In genomic region chr7:124536156-124536762, GRCh38 we compare ENCODE assay signal across 30 cellular contexts.
DNase-seq lines count a peak whose midpoint lies in the region; FAIRE-seq and TF ChIP-seq lines count a peak whose summit lies in the region.
"Had no signal": no experiment of that assay in that cellular context is flagged by ENCODE, and none has a peak within 500 bp of the region (broad histone marks: within the 10 kb centered on the region; RNA-seq: fewer than 3 reads in every experiment).

No MANE protein-coding gene starts in this region.

- H3K27ac ChIP-seq in endothelial cell of umbilical vein (ENCODE audit: insufficient read depth, low read depth, low read length): no peak overlapping the region
- H3K27ac ChIP-seq: C4-2B, coronary artery, lower lobe of right lung, pancreas, right atrium auricular region, testis, uterus had no signal

- peaks cover 67% of the 10 kb centered on the region for H3K4me1 Mint-ChIP-seq in osteocyte (ENCODE audit: unreplicated experiment)
- no peaks in the 10 kb centered on the region for H3K4me1 Mint-ChIP-seq in activated CD4-positive, alpha-beta memory T cell treated with anti-CD3 and anti-CD28 coated beads, Interleukin-2, amount 10 ng/mL, durations not matched to agents 7 days and 5 days
- H3K4me1 Mint-ChIP-seq: activated B cell treated with CpG ODN at 0.5 μM for 24 hours; activated T-helper 17 cell treated with anti-CD3 and anti-CD28 coated beads, Interleukin-2, amount 50 U/mL, for 72 hours; brain; nephron progenitor cell had no signal

- POLR2A ChIA-PET in endothelial cell of umbilical vein (lab: Charles Lee): no interaction called here
- POLR2A ChIA-PET in activated CD4-positive, alpha-beta memory T cell treated with anti-CD3 and anti-CD28 coated beads, Interleukin-2, amount 10 ng/mL, durations not matched to agents 7 days and 5 days (lab: Charles Lee): no interaction called here

- no peak overlapping the region for H3K4me3 Mint-ChIP-seq in osteocyte (ENCODE audit: unreplicated experiment)
- no peak overlapping the region for H3K4me3 Mint-ChIP-seq in activated CD4-positive, alpha-beta memory T cell treated with anti-CD3 and anti-CD28 coated beads, Interleukin-2, amount 10 ng/mL, durations not matched to agents 7 days and 5 days
- H3K4me3 Mint-ChIP-seq: activated B cell treated with CpG ODN at 0.5 μM for 24 hours; activated naive CD8-positive, alpha-beta T cell; activated T-helper 17 cell treated with anti-CD3 and anti-CD28 coated beads, Interleukin-2, amount 50 U/mL, for 72 hours; brain; nephron progenitor cell had no signal

- peaks cover 16% of the 10 kb centered on the region for H3K9me3 Mint-ChIP-seq in osteocyte (ENCODE audit: unreplicated experiment)
- H3K9me3 Mint-ChIP-seq in activated CD4-positive, alpha-beta memory T cell treated with anti-CD3 and anti-CD28 coated beads, Interleukin-2, amount 10 ng/mL, durations not matched to agents 7 days and 5 days: peaks cover 3% of the 10 kb centered on the region
- H3K9me3 Mint-ChIP-seq: activated B cell treated with CpG ODN at 0.5 μM for 24 hours; activated T-helper 17 cell treated with anti-CD3 and anti-CD28 coated beads, Interleukin-2, amount 50 U/mL, for 72 hours; brain; nephron progenitor cell had no signal

- H3K27me3 ChIP-seq in endothelial cell of umbilical vein (ENCODE audit: control insufficient read depth in 2 of 2, insufficient read depth in 2 of 2, low read length in 2 of 2): no peaks in the 10 kb centered on the region
- H3K27me3 ChIP-seq: pancreas, right atrium auricular region, testis, uterus had no signal

- peaks cover 4% of the 10 kb centered on the region for H3K36me3 Mint-ChIP-seq in osteocyte (ENCODE audit: unreplicated experiment)
- no peaks in the 10 kb centered on the region for H3K36me3 Mint-ChIP-seq in activated CD4-positive, alpha-beta memory T cell treated with anti-CD3 and anti-CD28 coated beads, Interleukin-2, amount 10 ng/mL, durations not matched to agents 7 days and 5 days (ENCODE audit: low read depth)
- H3K36me3 Mint-ChIP-seq: activated naive CD8-positive, alpha-beta T cell; brain had no signal

- H3K36me3 ChIP-seq in endothelial cell of umbilical vein (ENCODE audit: control insufficient read depth in 2 of 2, extremely low read depth in 1 of 2, insufficient read depth in 2 of 2, low read length in 2 of 2): no peaks in the 10 kb centered on the region
- H3K36me3 ChIP-seq: lower lobe of right lung, pancreas, right atrium auricular region, uterus had no signal

- FAIRE-seq in endothelial cell of umbilical vein (lab: Jason Lieb, UNC): no peak
- FAIRE-seq: D721Med, G401.6, GM18507, pancreas had no signal

- intact Hi-C loops in endothelial cell of umbilical vein (cut with micrococcal nuclease): no loop called here

- H3K4me3 ChIP-seq in endothelial cell of umbilical vein (replicated peaks in 1 of 3; ENCODE audit: insufficient read depth in 1 of 3, low read depth in 1 of 3, low read length in 3 of 3): no peak overlapping the region
- H3K4me3 ChIP-seq: coronary artery, lower lobe of right lung, pancreas, right atrium auricular region, testis, uterus had no signal

- no peaks in the 10 kb centered on the region for H3K27me3 Mint-ChIP-seq in osteocyte (ENCODE audit: unreplicated experiment)
- H3K27me3 Mint-ChIP-seq in activated CD4-positive, alpha-beta memory T cell treated with anti-CD3 and anti-CD28 coated beads, Interleukin-2, amount 10 ng/mL, durations not matched to agents 7 days and 5 days: no peaks in the 10 kb centered on the region
- H3K27me3 Mint-ChIP-seq: activated B cell treated with CpG ODN at 0.5 μM for 24 hours; activated naive CD8-positive, alpha-beta T cell; activated T-helper 17 cell treated with anti-CD3 and anti-CD28 coated beads, Interleukin-2, amount 50 U/mL, for 72 hours; brain had no signal

- no peak overlapping the region for H3K4me2 ChIP-seq in endothelial cell of umbilical vein (ENCODE audit: insufficient read depth, low read length)

- H3K27ac Mint-ChIP-seq in osteocyte (ENCODE audit: unreplicated experiment): peak overlapping the region; percentile 84
- no peak overlapping the region for H3K27ac Mint-ChIP-seq in activated CD4-positive, alpha-beta memory T cell treated with anti-CD3 and anti-CD28 coated beads, Interleukin-2, amount 10 ng/mL, durations not matched to agents 7 days and 5 days
- H3K27ac Mint-ChIP-seq: activated B cell treated with CpG ODN at 0.5 μM for 24 hours; activated naive CD8-positive, alpha-beta T cell; activated T-helper 17 cell treated with anti-CD3 and anti-CD28 coated beads, Interleukin-2, amount 50 U/mL, for 72 hours; brain; nephron progenitor cell had no signal

- no peaks in the 10 kb centered on the region for H4K20me1 ChIP-seq in endothelial cell of umbilical vein (replicated peaks; ENCODE audit: control insufficient read depth, extremely low read depth, insufficient read depth, low read length)

- BruUV-seq in endothelial cell of umbilical vein (replicated peaks; lab: Mats Ljungman, UMichigan): no TSS peak

- TF ChIP-seq POLR2A in endothelial cell of umbilical vein (IDR thresholded peaks at IDR 0.05; ENCODE audit: low read depth, low read length): no peak

- no peaks in the 10 kb centered on the region for H3K9me3 ChIP-seq in endothelial cell of umbilical vein (replicated peaks; ENCODE audit: control insufficient read depth, insufficient read depth, low read length)
- H3K9me3 ChIP-seq: lower lobe of right lung, pancreas, right atrium auricular region, testis, uterus had no signal

- CTCF ChIA-PET in endothelial cell of umbilical vein (lab: Charles Lee): no interaction called here
- CTCF ChIA-PET in activated CD4-positive, alpha-beta memory T cell treated with anti-CD3 and anti-CD28 coated beads, Interleukin-2, amount 10 ng/mL, durations not matched to agents 7 days and 5 days (lab: Charles Lee): no interaction called here

- H3K79me2 ChIP-seq in endothelial cell of umbilical vein (ENCODE audit: control insufficient read depth, insufficient read depth, low read length): no peaks in the 10 kb centered on the region

- TF ChIP-seq CTCF in endothelial cell of umbilical vein (IDR thresholded peaks at IDR 0.05; ENCODE audit: extremely low read depth in 1 of 2, insufficient read depth in 1 of 2, low read depth in 1 of 2, low read length in 2 of 2): no peak
- no peak for TF ChIP-seq CTCF in osteocyte (IDR thresholded peaks at IDR 0.05)

- H3K4me1 ChIP-seq in endothelial cell of umbilical vein (ENCODE audit: control insufficient read depth, extremely low read depth, insufficient read depth, low read length): no peaks in the 10 kb centered on the region
- H3K4me1 ChIP-seq: lower lobe of right lung, right atrium auricular region, testis, uterus had no signal

- dilution Hi-C loops in endothelial cell of umbilical vein (cut with MboI; ENCODE audit: extremely low pct_ligation_motif_present, low sequenced_read_pairs): no loop called here

- H3K9ac ChIP-seq in endothelial cell of umbilical vein (replicated peaks; ENCODE audit: extremely low read depth, insufficient read depth, low read length): no peak overlapping the region

- H2AFZ ChIP-seq in endothelial cell of umbilical vein (ENCODE audit: low read depth, low read length): no peak overlapping the region

- DNase-seq in EL: peak; percentile 57
- DNase-seq in RPMI7951 (ENCODE audit: low read depth): peak; percentile 9
- DNase-seq in endothelial cell of umbilical vein (ENCODE audit: low read depth, low spot score): peak; percentile 8
- no peak for DNase-seq in osteocyte (ENCODE audit: extremely low spot score, unreplicated experiment)
- no peak for DNase-seq in NCI-H526 treated with DMSO at 0.1 percent for 48 hours (lab: John Stamatoyannopoulos, UW)
- DNase-seq in HUDEP-2 (lab: John Stamatoyannopoulos, UW; ENCODE audit: unreplicated experiment in 76 of 76): no peak
- DNase-seq in activated CD4-positive, alpha-beta memory T cell treated with anti-CD3 and anti-CD28 coated beads, Interleukin-2, amount 10 ng/mL, durations not matched to agents 7 days and 5 days: no peak
- DNase-seq: activated B cell treated with CpG ODN at 0.5 μM for 24 hours; activated CD4-positive, alpha-beta T cell treated with anti-CD3 and anti-CD28 coated beads, Interleukin-2, amount 50 U/mL, for 4 hours; activated CD8-positive, alpha-beta memory T cell treated with anti-CD3 and anti-CD28 coated beads, Interleukin-2, amount 50 U/mL, for 4 hours; GOT3; islet precursor cell; lower lobe of right lung; NCI-H187; NCI-H226; NCI-H774; nephron progenitor cell; pancreas; stimulated activated naive CD4-positive, alpha-beta T cell treated with Interleukin-2 at 50 U/mL for 16 hours; testis; uterus had no signal

- no peaks in the 10 kb centered on the region for H3K9me1 ChIP-seq in endothelial cell of umbilical vein (replicated peaks; ENCODE audit: control insufficient read depth, extremely low read depth, insufficient read depth, low read length)

TF ChIP-seq in endothelial cell of umbilical vein, 7 proteins besides CTCF, POLR2A, EP300 and RAD21:
- TF ChIP-seq, protein P1, sequence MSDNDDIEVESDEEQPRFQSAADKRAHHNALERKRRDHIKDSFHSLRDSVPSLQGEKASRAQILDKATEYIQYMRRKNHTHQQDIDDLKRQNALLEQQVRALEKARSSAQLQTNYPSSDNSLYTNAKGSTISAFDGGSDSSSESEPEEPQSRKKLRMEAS (IDR thresholded peaks at IDR 0.05; ENCODE audit: insufficient read depth, insufficient read length): no peak
- TF ChIP-seq EZH2 (IDR thresholded peaks at IDR 0.05; ENCODE audit: borderline replicate concordance, low read depth, low read length, severe bottlenecking) (no peak), MYC (IDR thresholded peaks at IDR 0.05; ENCODE audit: low read depth, low read length) (no peak), JUN (IDR thresholded peaks at IDR 0.05; ENCODE audit: borderline replicate concordance, insufficient read depth, insufficient read length, low read depth) (no peak), POLR2AphosphoS5 (IDR thresholded peaks at IDR 0.05; ENCODE audit: insufficient read depth, low read depth, low read length) (no peak), FOS (IDR thresholded peaks at IDR 0.05; ENCODE audit: borderline replicate concordance, insufficient read depth, low read length) (no peak), GATA2 (IDR thresholded peaks at IDR 0.05; ENCODE audit: insufficient read depth, insufficient read length, low read depth, low read length) (no peak)

Comparison
In these comparisons a context has a peak if more than half of its experiments do, and no peak if none do; other contexts are left out.
1. DNase-seq: peak in EL (single experiment), RPMI7951 (single experiment) and endothelial cell of umbilical vein (single experiment); none in osteocyte (single experiment), NCI-H526 treated with DMSO at 0.1 percent for 48 hours (single experiment), HUDEP-2 (0 of 76) and activated CD4-positive, alpha-beta memory T cell treated with anti-CD3 and anti-CD28 coated beads, Interleukin-2, amount 10 ng/mL, durations not matched to agents 7 days and 5 days (single experiment).